ENCODE assay signal across 8 cellular contexts in the genomic region with DNA sequence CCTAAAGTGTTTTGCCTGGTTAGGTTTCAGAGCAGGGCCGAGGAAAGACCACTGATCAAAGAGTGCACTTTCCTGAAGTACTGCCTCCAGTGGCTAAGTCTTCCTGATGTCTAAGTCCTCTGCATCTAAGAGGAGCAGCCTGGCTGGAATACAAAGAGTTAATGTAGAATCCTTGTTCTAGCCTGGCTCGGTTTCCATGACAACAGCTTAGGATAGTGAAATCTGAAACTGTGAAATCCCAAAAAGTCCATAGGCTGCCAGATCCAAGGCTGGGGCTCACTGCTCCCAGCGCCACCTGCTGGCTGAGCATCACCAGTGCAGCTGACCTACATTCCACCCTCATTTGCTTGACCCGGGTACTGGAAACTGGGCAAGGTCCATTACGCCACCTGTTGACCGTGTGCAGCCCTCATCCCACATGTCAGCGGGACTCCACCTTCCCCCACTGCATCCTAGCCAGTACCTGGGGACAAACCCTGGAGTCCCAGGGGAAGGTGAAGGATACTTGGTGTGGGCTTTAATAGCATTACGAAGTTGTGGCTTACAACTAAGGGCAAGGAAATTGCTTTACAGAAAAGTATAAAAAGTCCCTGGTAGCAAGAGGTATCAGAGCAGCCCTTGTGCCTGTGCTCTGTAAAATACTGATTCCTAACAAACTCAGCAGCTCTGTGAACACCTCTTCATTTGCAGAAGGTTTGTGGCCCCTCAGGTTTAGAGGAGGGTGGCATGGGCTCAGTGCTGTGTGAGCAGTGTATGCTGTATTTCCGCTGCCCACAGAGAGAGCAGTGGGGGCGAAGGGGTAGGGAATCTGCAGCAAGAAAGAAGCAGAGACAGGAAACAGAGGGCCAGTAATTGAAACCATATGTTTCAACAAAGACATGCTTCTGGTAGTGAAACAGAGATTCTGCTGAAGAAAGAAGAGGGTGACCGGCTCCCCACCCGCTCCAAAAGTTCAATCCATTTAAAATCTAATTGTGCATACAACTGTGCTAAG. TPM values are rescaled to one million over a fixed set of nuclear protein-coding genes. Genes with fewer than 3 reads are reported as not detected.
DNase-seq lines count a peak whose midpoint lies in the region; ATAC-seq and TF ChIP-seq lines count a peak whose summit lies in the region.

No MANE protein-coding gene starts in this region.

- H3K27me3 ChIP-seq in ectodermal cell (ENCODE audit: control insufficient read depth, insufficient read depth, low read length, poor library complexity, severe bottlenecking), result no peaks in the 10 kb centered on the region
- H3K27me3 ChIP-seq in right lobe of liver, result no peaks in the 10 kb centered on the region

- DNase-seq in CD1c-positive myeloid dendritic cell (ENCODE audit: extremely low spot score) (peak; percentile 84), NCI-H446 treated with DMSO at 0.1 percent for 48 hours (lab: John Stamatoyannopoulos, UW) (peak; percentile 93), right lobe of liver (peak; percentile 86 to 93 (median 91))
- DNase-seq in activated CD4-positive, alpha-beta T cell treated with anti-CD3 and anti-CD28 coated beads, Interleukin-2, amount 50 U/mL, for 1 hour, result peak; percentile 45
- peak in 2 of 3 donors; percentile 7 to 32 for DNase-seq in stimulated activated CD4-positive, alpha-beta T cell treated with anti-CD3 and anti-CD28 coated beads, TNF-alpha, amount 100 ng/mL, for 1 hour (ENCODE audit: low read depth in 3 of 3, low spot score in 1 of 3)

- H3K27ac ChIP-seq in ectodermal cell (ENCODE audit: insufficient read depth, low read depth, low read length, poor library complexity, severe bottlenecking), result peak overlapping the region; percentile 56
- peak overlapping the region; percentile 55 to 83 (median 79) for H3K27ac ChIP-seq in right lobe of liver

- TF ChIP-seq CTCF in right lobe of liver (IDR thresholded peaks at IDR 0.05), result peak; percentile 99 to 100 (median 100)

- H3K36me3 ChIP-seq in ectodermal cell (ENCODE audit: control insufficient read depth, insufficient read depth, low read length) (peaks cover 14% of the 10 kb centered on the region), right lobe of liver (peaks cover 0 to 51% (median 13%) of the 10 kb centered on the region in 4 donors)

- peaks cover 37% of the 10 kb centered on the region for H3K4me1 ChIP-seq in ectodermal cell (ENCODE audit: control insufficient read depth, insufficient read depth, low read length)
- peaks cover 0 to 47% (median 16%) of the 10 kb centered on the region in 4 donors for H3K4me1 ChIP-seq in right lobe of liver

- ATAC-seq in GM19372 (IDR thresholded peaks at IDR 0.05; ENCODE audit: low read depth, unreplicated experiment) (peak; percentile 85), HG03439 (IDR thresholded peaks at IDR 0.05; ENCODE audit: unreplicated experiment) (peak; percentile 87), right lobe of liver (peak; percentile 89 to 97 (median 94))

- H3K4me3 ChIP-seq in ectodermal cell (ENCODE audit: insufficient read depth, low read depth, low read length), result no peak overlapping the region
- H3K4me3 ChIP-seq in right lobe of liver, result no peak overlapping the region

- 21 to 38% methylated on average over 10 to 12 of the region's 12 CpGs for WGBS in ectodermal cell, 2 experiments
- 19% methylated on average over 12 of the region's 12 CpGs for WGBS in right lobe of liver (ENCODE audit: insufficient coverage, low coverage, low lambda C conversion rate, missing lambda C conversion rate)

- H3K9me3 ChIP-seq in ectodermal cell (ENCODE audit: control insufficient read depth, low read length) (no peaks in the 10 kb centered on the region), right lobe of liver (no peaks in the 10 kb centered on the region)

- no peak for TF ChIP-seq POLR2A in right lobe of liver (IDR thresholded peaks at IDR 0.05)

- intact Hi-C loops in right lobe of liver (cut with DNase I), result loop anchor here in 1 of 2 donors (10.0 kb wide), 1 partner anchor 50 kb away; a partner anchor contains a TSS

RNA-seq across cellular contexts. Expression of a gene that starts 36.0 kb away (rescaled TPM):
- 2.1 TPM for polyA plus RNA-seq in ectodermal cell (2013, experiment 1 of 4)
- polyA plus RNA-seq in ectodermal cell (2013, experiment 2 of 4), result 2.1 TPM
- 1.5 TPM for polyA plus RNA-seq in ectodermal cell (2013, experiment 3 of 4)
- polyA plus RNA-seq in ectodermal cell (2013, experiment 4 of 4), result 2.0 TPM
- total RNA-seq in right lobe of liver, result under 1 TPM; 0.24 to 0.37 (median 0.32) TPM

RNA-seq across cellular contexts. Expression of a gene that starts 40.1 kb away (rescaled TPM):
- polyA plus RNA-seq in ectodermal cell (2013, experiment 1 of 4), result 28.9 TPM
- 29.9 TPM for polyA plus RNA-seq in ectodermal cell (2013, experiment 2 of 4)
- 21.9 TPM for polyA plus RNA-seq in ectodermal cell (2013, experiment 3 of 4)
- 24.8 TPM for polyA plus RNA-seq in ectodermal cell (2013, experiment 4 of 4)
- 10 to 100 TPM in 1 of 6 experiments, under 1 TPM in 5; 0.20 to 10.7 (median 0.34) TPM for total RNA-seq in right lobe of liver

RNA-seq across cellular contexts. Expression of a gene that starts 49.1 kb away (rescaled TPM):
- 138 TPM for polyA plus RNA-seq in ectodermal cell (2013, experiment 1 of 4)
- 131 TPM for polyA plus RNA-seq in ectodermal cell (2013, experiment 2 of 4)
- 80.2 TPM for polyA plus RNA-seq in ectodermal cell (2013, experiment 3 of 4)
- polyA plus RNA-seq in ectodermal cell (2013, experiment 4 of 4), result 96.7 TPM
- total RNA-seq in right lobe of liver, result 10 to 100 TPM in 1 of 6 experiments, 1 to 10 TPM in 5; 6.1 to 10.6 (median 7.6) TPM

Comparison
In these comparisons a context has a peak if more than half of its experiments do, and no peak if none do; other contexts are left out.
1. DNase-seq: peak in every context shown above with its lines; median percentile 93 in NCI-H446 treated with DMSO at 0.1 percent for 48 hours; 91 in right lobe of liver; 84 in CD1c-positive myeloid dendritic cell; 45 in activated CD4-positive, alpha-beta T cell treated with anti-CD3 and anti-CD28 coated beads, Interleukin-2, amount 50 U/mL, for 1 hour; 20 in stimulated activated CD4-positive, alpha-beta T cell treated with anti-CD3 and anti-CD28 coated beads, TNF-alpha, amount 100 ng/mL, for 1 hour.